In genomic region chr12:46303039-46303666, GRCh38 we compare ENCODE assay signal across 8 cellular contexts. TPM values are rescaled to one million over a fixed set of nuclear protein-coding genes. Genes with fewer than 3 reads are reported as not detected.
DNase-seq lines count a peak whose midpoint lies in the region; ATAC-seq and TF ChIP-seq lines count a peak whose summit lies in the region.

No MANE protein-coding gene starts in this region.

- no peak overlapping the region for H4K8ac ChIP-seq in mesenchymal stem cell (ENCODE audit: low read length)

- no peak overlapping the region for H3K9ac ChIP-seq in mesenchymal stem cell (ENCODE audit: low read length)

- no peak overlapping the region for H3K27ac ChIP-seq in WERI-Rb-1
- no peak overlapping the region for H3K27ac ChIP-seq in mesenchymal stem cell (ENCODE audit: low read length, poor library complexity, severe bottlenecking)

- no peak overlapping the region for H3K4me2 ChIP-seq in mesenchymal stem cell (ENCODE audit: low read length, poor library complexity, severe bottlenecking)

- no peak overlapping the region for H2BK5ac ChIP-seq in mesenchymal stem cell (ENCODE audit: low read depth, low read length, poor library complexity, severe bottlenecking)

- TF ChIP-seq CTCF in WERI-Rb-1 (IDR thresholded peaks at IDR 0.05; ENCODE audit: low read depth, low read length): peak; percentile 71

- no peak overlapping the region for H2BK15ac ChIP-seq in mesenchymal stem cell (ENCODE audit: low read depth, poor library complexity, severe bottlenecking)

- H3K4me3 Mint-ChIP-seq in stimulated activated naive CD8-positive, alpha-beta T cell treated with anti-CD3 and anti-CD28 coated beads, Interleukin-15, amount 100 ng/mL, for 72 hours: no peak overlapping the region

- H4K91ac ChIP-seq in mesenchymal stem cell (ENCODE audit: low read length): no peak overlapping the region

- no peak overlapping the region for H3K27ac Mint-ChIP-seq in stimulated activated naive CD8-positive, alpha-beta T cell treated with anti-CD3 and anti-CD28 coated beads, Interleukin-15, amount 100 ng/mL, for 72 hours

- no peaks in the 10 kb centered on the region for H3K79me1 ChIP-seq in mesenchymal stem cell (replicated peaks; ENCODE audit: low read length, poor library complexity, severe bottlenecking)

- H3K27me3 ChIP-seq in WERI-Rb-1 (ENCODE audit: insufficient read depth, low read depth, severe bottlenecking) (no peaks in the 10 kb centered on the region), mesenchymal stem cell (ENCODE audit: control insufficient read depth in 1 of 2, insufficient read depth in 1 of 2, low read length in 2 of 2) (no peaks in the 10 kb centered on the region)

- H2AFZ ChIP-seq in mesenchymal stem cell (ENCODE audit: low read depth, low read length): no peak overlapping the region

- H2BK120ac ChIP-seq in mesenchymal stem cell (ENCODE audit: low read depth, low read length): no peak overlapping the region

- no peaks in the 10 kb centered on the region for H3K9me3 ChIP-seq in WERI-Rb-1 (ENCODE audit: severe bottlenecking)
- peaks cover 4% of the 10 kb centered on the region for H3K9me3 ChIP-seq in mesenchymal stem cell (ENCODE audit: control insufficient read depth, low read length)

- no peaks in the 10 kb centered on the region for H3K27me3 Mint-ChIP-seq in stimulated activated naive CD8-positive, alpha-beta T cell treated with anti-CD3 and anti-CD28 coated beads, Interleukin-15, amount 100 ng/mL, for 72 hours

- H3K9me3 Mint-ChIP-seq in stimulated activated naive CD8-positive, alpha-beta T cell treated with anti-CD3 and anti-CD28 coated beads, Interleukin-15, amount 100 ng/mL, for 72 hours: peaks cover 17 to 18% of the 10 kb centered on the region in 2 donors

- H2AK5ac ChIP-seq in mesenchymal stem cell (ENCODE audit: low read length, severe bottlenecking): no peak overlapping the region

- H3K4ac ChIP-seq in mesenchymal stem cell (ENCODE audit: low read depth in 1 of 2, low read length in 2 of 2): no peak overlapping the region

- H3K23ac ChIP-seq in mesenchymal stem cell (ENCODE audit: low read length in 2 of 2): no peak overlapping the region

- H3K36me3 ChIP-seq in WERI-Rb-1 (no peaks in the 10 kb centered on the region), mesenchymal stem cell (ENCODE audit: control insufficient read depth in 1 of 2, insufficient read depth in 2 of 2, low read depth in 1 of 2, low read length in 2 of 2) (no peaks in the 10 kb centered on the region)

- no peak overlapping the region for H3K18ac ChIP-seq in mesenchymal stem cell (ENCODE audit: low read depth in 1 of 2, low read length in 2 of 2)

- peaks cover 13% of the 10 kb centered on the region for H3K4me1 Mint-ChIP-seq in stimulated activated naive CD8-positive, alpha-beta T cell treated with anti-CD3 and anti-CD28 coated beads, Interleukin-15, amount 100 ng/mL, for 72 hours

- no peak overlapping the region for H2BK12ac ChIP-seq in mesenchymal stem cell (ENCODE audit: low read length in 2 of 2)

- H3K14ac ChIP-seq in mesenchymal stem cell (ENCODE audit: low read length in 2 of 2): no peak overlapping the region

- DNase-seq in NCI-H146 (lab: John Stamatoyannopoulos, UW) (peak; percentile 21), NCI-H146 treated with DMSO at 0.1 percent for 48 hours (lab: John Stamatoyannopoulos, UW; ENCODE audit: unreplicated experiment) (no peak), WERI-Rb-1 (peak; percentile 41), dermis blood vessel endothelial cell (peak; percentile 70), mesenchymal stem cell (peak; percentile 13)
- DNase-seq in stimulated activated naive CD8-positive, alpha-beta T cell treated with anti-CD3 and anti-CD28 coated beads, Interleukin-15, amount 100 ng/mL, for 72 hours: peak; percentile 18 to 32

- ATAC-seq in HG03354 (IDR thresholded peaks at IDR 0.05; ENCODE audit: poor library complexity, severe bottlenecking, unreplicated experiment): peak; percentile 58
- ATAC-seq in stimulated activated naive CD8-positive, alpha-beta T cell treated with anti-CD3 and anti-CD28 coated beads, Interleukin-15, amount 100 ng/mL, for 72 hours: peak; percentile 80
- no peak for ATAC-seq in HG03442 (IDR thresholded peaks at IDR 0.05; ENCODE audit: unreplicated experiment)

- H3K4me1 ChIP-seq in mesenchymal stem cell (ENCODE audit: control insufficient read depth, insufficient read depth, low read depth, low read length): no peaks in the 10 kb centered on the region

- H3K4me3 ChIP-seq in WERI-Rb-1 (ENCODE audit: low read depth, low read length) (no peak overlapping the region), mesenchymal stem cell (ENCODE audit: insufficient read depth in 1 of 2, low read depth in 1 of 2, low read length in 2 of 2) (no peak overlapping the region)

- WGBS in mesenchymal stem cell: 98% methylated on average over 3 of the region's 5 CpGs

RNA-seq across cellular contexts. Expression of gene SLC38A1, which starts 34.3 kb away (rescaled TPM):
- total RNA-seq in dermis blood vessel endothelial cell: 136 and 191 TPM in 2 replicates
- 56.2 TPM for polyA plus RNA-seq in mesenchymal stem cell (2013, experiment 1 of 2)
- 58.3 TPM for polyA plus RNA-seq in mesenchymal stem cell (2013, experiment 2 of 2)
